ENCODE assay signal across 8 cellular contexts in genomic region chr3:12479919-12480425, GRCh38. TPM values are rescaled to one million over a fixed set of nuclear protein-coding genes. Genes with fewer than 3 reads are reported as not detected.
DNase-seq lines count a peak whose midpoint lies in the region; ATAC-seq and TF ChIP-seq lines count a peak whose summit lies in the region.

No MANE protein-coding gene starts in this region.

- ATAC-seq in activated B cell treated with CpG ODN at 0.5 μM for 24 hours (ENCODE audit: low read depth) (peak; percentile 23), naive B cell (ENCODE audit: low read depth in 2 of 2) (no peak), GM18519 (IDR thresholded peaks at IDR 0.05; ENCODE audit: low FRiP score, unreplicated experiment) (no peak), HG03571 (IDR thresholded peaks at IDR 0.05; ENCODE audit: unreplicated experiment) (no peak)

- no peak overlapping the region for H3K27ac ChIP-seq in fibroblast of lung (ENCODE audit: insufficient read depth, low read length)

- no peaks in the 10 kb centered on the region for H3K27me3 ChIP-seq in fibroblast of lung (ENCODE audit: control insufficient read depth, insufficient read depth, low read length)

- no peak overlapping the region for H3K9ac ChIP-seq in fibroblast of lung (ENCODE audit: insufficient read depth, low read length)

- no peaks in the 10 kb centered on the region for H3K79me2 ChIP-seq in fibroblast of lung (ENCODE audit: control insufficient read depth, insufficient read depth, low read length)

- H3K36me3 Mint-ChIP-seq in activated B cell treated with CpG ODN at 0.5 μM for 24 hours (ENCODE audit: low read depth): peaks cover 3% of the 10 kb centered on the region
- H3K36me3 Mint-ChIP-seq in naive B cell: no peaks in the 10 kb centered on the region

- H3K27me3 Mint-ChIP-seq in activated B cell treated with CpG ODN at 0.5 μM for 24 hours: no peaks in the 10 kb centered on the region
- peaks cover 0 to 4% (median 4%) of the 10 kb centered on the region in 3 donors for H3K27me3 Mint-ChIP-seq in naive B cell

- peak overlapping the region; percentile 38 for H2AFZ ChIP-seq in fibroblast of lung (ENCODE audit: low read length)

- H3K4me1 Mint-ChIP-seq in activated B cell treated with CpG ODN at 0.5 μM for 24 hours (peaks cover 16% of the 10 kb centered on the region), naive B cell (peaks cover 18 to 19% (median 19%) of the 10 kb centered on the region in 3 donors)

- no peaks in the 10 kb centered on the region for H4K20me1 ChIP-seq in fibroblast of lung (ENCODE audit: control insufficient read depth, extremely low read depth, insufficient read depth, low read length)

- intact Hi-C loops in activated B cell treated with CpG ODN at 0.5 μM for 24 hours (cut with micrococcal nuclease): loop anchor here (1.0 to 10.0 kb wide), 5 partner anchors 335 to 1697 kb away; partner anchors contain the start of genes HDAC11, LSM3 and XPC

- H3K4me1 ChIP-seq in fibroblast of lung (ENCODE audit: control insufficient read depth, extremely low read depth, insufficient read depth, low read length): peaks cover 12% of the 10 kb centered on the region

- no peak for DNase-seq in AG04449 (ENCODE audit: low read depth, low spot score)
- DNase-seq in GM12865 (ENCODE audit: low read depth): peak; percentile 62
- DNase-seq in NCI-H1092 treated with DMSO at 0.1 percent for 48 hours (lab: John Stamatoyannopoulos, UW): peak; percentile 66
- no peak for DNase-seq in activated B cell treated with CpG ODN at 0.5 μM for 24 hours
- DNase-seq in fibroblast of lung (ENCODE audit: low read depth in 2 of 2): peak; percentile 26 to 71
- peak; percentile 39 for DNase-seq in naive B cell

- H3K27ac Mint-ChIP-seq in activated B cell treated with CpG ODN at 0.5 μM for 24 hours (no peak overlapping the region), naive B cell (no peak overlapping the region)

- POLR2A ChIA-PET in AG04449 (lab: Yijun Ruan, JAX) (interaction anchor here (1.0 to 1.3 kb wide), 2 partner anchors 336 to 342 kb away, joined by 3 to 4 read pairs; no protein-coding TSS in a partner anchor), activated B cell treated with CpG ODN at 0.5 μM for 24 hours (lab: Charles Lee) (interaction anchor here (1.2 kb wide), 1 partner anchor 184 kb away, joined by 4 read pairs; the partner anchor contains the start of gene RAF1)

- TF ChIP-seq CTCF in AG04449 (IDR thresholded peaks at IDR 0.05; ENCODE audit: insufficient read depth, low read length, missing control alignments): peak; percentile 61
- TF ChIP-seq CTCF in GM12865 (IDR thresholded peaks at IDR 0.05; ENCODE audit: insufficient read depth, low read depth, low read length, missing control alignments): peak; percentile 61
- peak; percentile 34 for TF ChIP-seq CTCF in activated B cell treated with CpG ODN at 0.5 μM for 24 hours (IDR thresholded peaks at IDR 0.05)
- TF ChIP-seq CTCF in fibroblast of lung (conservative IDR thresholded peaks at IDR 0.05 in 1 of 2, IDR thresholded peaks at IDR 0.05 in 1 of 2; ENCODE audit: low read depth in 1 of 2, low read length in 2 of 2): peak; percentile 49 to 60

- CTCF ChIA-PET in AG04449 (lab: Yijun Ruan, JAX) (interaction anchor here (0.6 to 19.5 kb wide), 60 partner anchors 8 to 1722 kb away, joined by 3 to 808 read pairs (median 4); partner anchors contain the start of gene TIMP4), activated B cell treated with CpG ODN at 0.5 μM for 24 hours (lab: Charles Lee) (interaction anchor here (0.6 to 5.5 kb wide), 8 partner anchors 8 to 356 kb away, joined by 3 to 116 read pairs (median 4); no protein-coding TSS in a partner anchor)

- H3K4me3 Mint-ChIP-seq in activated B cell treated with CpG ODN at 0.5 μM for 24 hours (no peak overlapping the region), naive B cell (peak overlapping the region in 1 of 8 donors; percentile 63)

- H3K4me2 ChIP-seq in fibroblast of lung (ENCODE audit: extremely low read depth, insufficient read depth, low read length): no peak overlapping the region

- H3K4me3 ChIP-seq in AG04449 (ENCODE audit: low read depth, low read length) (no peak overlapping the region), GM12865 (ENCODE audit: low read depth, low read length) (no peak overlapping the region), fibroblast of lung (replicated peaks in 1 of 4; ENCODE audit: control extremely low read depth in 1 of 4, insufficient read depth in 1 of 4, low read depth in 3 of 4, low read length in 4 of 4) (no peak overlapping the region)

- H3K36me3 ChIP-seq in fibroblast of lung (ENCODE audit: control insufficient read depth, insufficient read depth, low read length): no peaks in the 10 kb centered on the region

- H3K9me3 Mint-ChIP-seq in activated B cell treated with CpG ODN at 0.5 μM for 24 hours (no peaks in the 10 kb centered on the region), naive B cell (no peaks in the 10 kb centered on the region)

- H3K9me3 ChIP-seq in fibroblast of lung (ENCODE audit: control insufficient read depth, insufficient read depth, low read depth, low read length): no peaks in the 10 kb centered on the region

RNA-seq across cellular contexts. Expression of gene TSEN2, which starts 4.3 kb away (rescaled TPM):
- total RNA-seq in activated B cell treated with CpG ODN at 0.5 μM for 24 hours (15.9 and 17.4 TPM in 2 replicates), fibroblast of lung (14.4 and 15.7 TPM in 2 replicates)
- polyA plus RNA-seq in fibroblast of lung (9.8 and 12.3 TPM in 2 replicates), naive B cell (ENCODE audit: low read depth in 6 of 6) (10 to 100 TPM in 3 of 6 donors, 1 to 10 TPM in 3; 6.6 to 16.1 (median 11.4) TPM)
- polyA plus RNA-seq in fibroblast of lung (2012): 8.7 and 11.6 TPM in 2 replicates
- 2.8 and 2.9 TPM in 2 replicates for polyA minus RNA-seq in fibroblast of lung (ENCODE audit: low replicate concordance)

Comparison
In these comparisons a context has a peak if more than half of its experiments do, and no peak if none do; other contexts are left out.
1. DNase-seq: peak in GM12865 (single experiment), NCI-H1092 treated with DMSO at 0.1 percent for 48 hours (single experiment), fibroblast of lung (2 of 2) and naive B cell (single experiment); none in AG04449 (single experiment) and activated B cell treated with CpG ODN at 0.5 μM for 24 hours (single experiment).
2. Peak in every context shown above with its lines, with median percentiles within 50 percentile points of each other: CTCF ChIP-seq.